In the genomic region with DNA sequence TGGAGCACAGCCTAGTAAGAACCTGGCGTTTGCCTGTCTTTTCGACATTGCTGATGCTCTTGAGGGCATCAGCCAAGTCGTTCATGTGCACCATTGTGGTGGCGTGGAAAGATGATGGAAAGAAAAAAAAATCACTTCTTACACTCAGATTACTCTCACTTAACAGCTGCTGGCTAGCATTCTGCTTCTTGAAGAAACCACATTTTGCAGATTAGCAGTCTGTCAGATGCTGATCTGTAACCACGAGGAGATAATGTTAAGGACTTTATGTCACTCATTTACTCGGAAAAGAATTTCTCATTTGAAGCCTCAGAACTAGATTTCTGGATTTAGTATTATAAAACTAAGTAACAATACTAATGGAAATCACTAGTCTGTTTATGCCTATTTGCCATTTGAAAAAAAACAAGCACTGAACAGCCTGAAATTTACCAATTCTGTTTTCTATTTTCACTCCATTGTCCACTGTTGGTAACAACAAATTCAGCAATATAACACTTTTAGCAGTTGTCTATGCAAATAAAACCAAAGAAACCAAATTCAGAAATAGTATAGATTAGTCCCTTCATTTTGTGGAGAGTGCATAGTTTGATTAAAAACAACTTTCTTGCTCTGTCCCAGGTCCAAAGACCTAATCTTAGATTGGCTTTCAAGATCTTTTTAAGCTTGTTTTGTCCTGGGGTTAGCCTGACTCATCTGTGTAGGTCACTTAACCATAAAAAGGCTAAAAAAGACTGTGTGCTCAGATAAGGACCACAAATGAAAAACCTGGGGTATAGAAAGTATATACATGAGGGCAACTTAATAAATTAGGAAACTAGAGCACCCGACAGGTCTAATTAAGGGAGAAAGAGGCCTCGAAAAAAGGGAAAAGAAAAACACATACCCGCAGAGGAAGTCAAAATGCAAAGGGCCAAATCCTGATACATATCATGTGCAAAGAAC, we compare ENCODE assay signal across 10 cellular contexts.
DNase-seq lines count a peak whose midpoint lies in the region; ATAC-seq lines count a peak whose summit lies in the region.
"Had no signal": no experiment of that assay in that cellular context is flagged by ENCODE, and none has a peak within 500 bp of the region (broad histone marks: within the 10 kb centered on the region; RNA-seq: fewer than 3 reads in every experiment).

No MANE protein-coding gene starts in this region.

- DNase-seq in ACHN, result peak; percentile 66
- DNase-seq in central memory CD8-positive, alpha-beta T cell (ENCODE audit: low spot score in 2 of 2), result no peak
- DNase-seq in NCI-H128 (lab: John Stamatoyannopoulos, UW; ENCODE audit: unreplicated experiment), result no peak
- DNase-seq in activated CD4-positive, CD25-positive, alpha-beta regulatory T cell treated with anti-CD3 and anti-CD28 coated beads, Interleukin-2, amount 50 U/mL, for 72 hours, result no peak
- DNase-seq in activated CD4-positive, alpha-beta T cell treated with anti-CD3 and anti-CD28 coated beads, Interleukin-2, amount 50 U/mL, for 1 hour, result no peak
- DNase-seq in COLO668 (lab: John Stamatoyannopoulos, UW; ENCODE audit: unreplicated experiment), result no peak
- DNase-seq: BE2C, NCI-H1092 treated with DMSO at 0.1 percent for 48 hours had no signal

- peak overlapping the region; percentile 70 for H3K27ac Mint-ChIP-seq in central memory CD8-positive, alpha-beta T cell (ENCODE audit: low read depth)

- in situ Hi-C loops in ACHN (cut with HindIII; ENCODE audit: low pct_ligation_motif_present, low pct_unique_long_range_greater_than_20kb, low sequenced_read_pairs), result no loop called here

- no peaks in the 10 kb centered on the region for H3K27me3 Mint-ChIP-seq in central memory CD8-positive, alpha-beta T cell

- peaks cover 16% of the 10 kb centered on the region for H3K4me1 Mint-ChIP-seq in central memory CD8-positive, alpha-beta T cell

- ATAC-seq in GM19452 (IDR thresholded peaks at IDR 0.05; ENCODE audit: unreplicated experiment), result peak; percentile 83
- ATAC-seq in HG03196 (IDR thresholded peaks at IDR 0.05; ENCODE audit: unreplicated experiment), result peak; percentile 89
- ATAC-seq in central memory CD8-positive, alpha-beta T cell (replicated peaks; ENCODE audit: extremely low read depth, poor library complexity, severe bottlenecking), result peak; percentile 32

- H3K36me3 Mint-ChIP-seq in central memory CD8-positive, alpha-beta T cell (ENCODE audit: insufficient read depth), result peaks cover 2% of the 10 kb centered on the region

- no peak overlapping the region for H3K4me3 Mint-ChIP-seq in central memory CD8-positive, alpha-beta T cell

- H3K9me3 Mint-ChIP-seq in central memory CD8-positive, alpha-beta T cell, result no peaks in the 10 kb centered on the region

Comparison
In these comparisons a context has a peak if more than half of its experiments do, and no peak if none do; other contexts are left out.
1. ATAC-seq: peak in every context shown above with its lines; median percentile 89 in HG03196; 83 in GM19452; 32 in central memory CD8-positive, alpha-beta T cell.